Comparison of ENCODE assay signal across 6 cellular contexts in the genomic region with DNA sequence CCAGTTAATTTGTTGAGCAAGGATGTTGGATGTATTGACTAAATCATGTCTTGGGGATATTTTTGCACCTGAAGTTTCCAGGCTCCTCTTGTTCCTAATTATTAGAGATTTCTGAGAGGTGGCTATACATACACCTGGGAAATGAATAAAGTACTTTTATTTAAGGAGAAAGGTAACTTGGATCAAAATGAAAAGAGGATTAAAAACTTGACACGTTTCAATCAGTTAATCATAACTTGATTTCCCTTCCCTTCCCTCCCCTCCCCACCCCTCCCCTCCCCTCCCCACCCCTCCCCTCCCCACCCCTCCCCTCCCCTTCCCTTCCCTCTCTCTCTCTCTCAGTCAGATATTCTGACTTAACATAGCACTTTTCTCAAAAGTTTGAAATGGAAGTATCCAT.
"Had no signal": no experiment of that assay in that cellular context is flagged by ENCODE, and none has a peak within 500 bp of the region (broad histone marks: within the 10 kb centered on the region; RNA-seq: fewer than 3 reads in every experiment).

No MANE protein-coding gene starts in this region.

- H3K27ac ChIP-seq: HL-60, KMS-11 had no signal

- H3K4me2 ChIP-seq: KMS-11 had no signal

- FAIRE-seq: HTR-8/SVneo had no signal

- DNase-seq: IMR-90, KBM-7, KG1 had no signal

- H3K9ac ChIP-seq: KMS-11 had no signal
